16 cellular contexts compared by ENCODE assay signal in genomic region chrX:148984238-148984637, GRCh38.
"Had no signal": no experiment of that assay in that cellular context is flagged by ENCODE, and none has a peak within 500 bp of the region (broad histone marks: within the 10 kb centered on the region; RNA-seq: fewer than 3 reads in every experiment).

No MANE protein-coding gene starts in this region.

- H3K4me3 ChIP-seq: adrenal gland, heart left ventricle, skin epidermis, thyroid gland had no signal

- H3K4me1 ChIP-seq: adrenal gland, heart left ventricle, parathyroid adenoma, thyroid gland had no signal

- ATAC-seq: activated CD4-positive, CD25-positive, alpha-beta regulatory T cell treated with anti-CD3 and anti-CD28 coated beads, Interleukin-2, amount 50 U/mL, for 24 hours; heart left ventricle; naive thymus-derived CD4-positive, alpha-beta T cell; stimulated activated effector memory CD8-positive, alpha-beta T cell treated with anti-CD3 and anti-CD28 coated beads, Interleukin-12 subunit alpha, Interleukin-12 subunit beta, amount 100 ng/mL, for 72 hours had no signal

- DNase-seq: activated CD8-positive, alpha-beta memory T cell treated with anti-CD3 and anti-CD28 coated beads for 24 hours; activated naive CD4-positive, alpha-beta T cell treated with anti-CD3 and anti-CD28 coated beads, Interleukin-2, amount 50 U/mL, for 16 hours; adrenal gland; central memory CD4-positive, alpha-beta T cell; cortex of kidney; effector CD8-positive, alpha-beta T cell; foreskin melanocyte; heart left ventricle; mammary epithelial cell; naive thymus-derived CD4-positive, alpha-beta T cell; retina; thyroid gland had no signal

- H3K27ac ChIP-seq: adrenal gland, heart left ventricle, parathyroid adenoma, skin epidermis, thyroid gland had no signal

- H3K36me3 ChIP-seq: adrenal gland, heart left ventricle, thyroid gland had no signal

- H3K9me3 ChIP-seq: adrenal gland, heart left ventricle, thyroid gland had no signal

- H3K27me3 ChIP-seq: adrenal gland, heart left ventricle, thyroid gland had no signal
